2 cellular contexts compared by ENCODE assay signal in the genomic region with DNA sequence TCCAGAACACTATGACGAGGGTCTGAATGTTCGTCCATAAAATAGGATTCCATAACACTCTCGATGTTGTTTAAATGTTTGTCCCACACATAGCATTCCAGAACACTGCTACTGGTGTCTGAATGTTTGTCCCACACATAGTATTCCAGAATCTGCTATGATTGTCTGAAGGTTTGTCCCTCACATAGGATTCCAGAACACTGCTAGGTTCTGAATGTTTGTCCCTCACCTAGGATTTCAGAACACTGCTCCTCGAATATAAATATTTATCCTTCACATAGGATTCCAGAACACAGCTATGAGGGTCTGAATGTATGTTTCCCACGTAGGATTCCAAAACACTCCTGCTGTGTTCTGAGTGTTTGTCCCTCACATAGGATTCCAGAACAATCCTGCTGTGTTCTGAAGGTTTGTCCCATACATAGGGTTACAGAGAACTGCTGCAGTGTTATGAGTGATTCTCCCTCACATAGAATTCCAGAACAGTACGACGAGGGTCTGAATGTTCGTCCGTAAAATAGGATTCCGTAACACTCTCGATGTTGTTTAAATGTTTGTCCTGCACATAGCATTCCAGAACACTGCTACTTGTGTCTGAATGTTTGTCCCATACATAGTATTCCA.
TF ChIP-seq lines count a peak whose summit lies in the region.

No MANE protein-coding gene starts in this region.

TF ChIP-seq in liver, 16 proteins besides CTCF, POLR2A, EP300 and RAD21 (continued from another document):
- TF ChIP-seq, protein P1, sequence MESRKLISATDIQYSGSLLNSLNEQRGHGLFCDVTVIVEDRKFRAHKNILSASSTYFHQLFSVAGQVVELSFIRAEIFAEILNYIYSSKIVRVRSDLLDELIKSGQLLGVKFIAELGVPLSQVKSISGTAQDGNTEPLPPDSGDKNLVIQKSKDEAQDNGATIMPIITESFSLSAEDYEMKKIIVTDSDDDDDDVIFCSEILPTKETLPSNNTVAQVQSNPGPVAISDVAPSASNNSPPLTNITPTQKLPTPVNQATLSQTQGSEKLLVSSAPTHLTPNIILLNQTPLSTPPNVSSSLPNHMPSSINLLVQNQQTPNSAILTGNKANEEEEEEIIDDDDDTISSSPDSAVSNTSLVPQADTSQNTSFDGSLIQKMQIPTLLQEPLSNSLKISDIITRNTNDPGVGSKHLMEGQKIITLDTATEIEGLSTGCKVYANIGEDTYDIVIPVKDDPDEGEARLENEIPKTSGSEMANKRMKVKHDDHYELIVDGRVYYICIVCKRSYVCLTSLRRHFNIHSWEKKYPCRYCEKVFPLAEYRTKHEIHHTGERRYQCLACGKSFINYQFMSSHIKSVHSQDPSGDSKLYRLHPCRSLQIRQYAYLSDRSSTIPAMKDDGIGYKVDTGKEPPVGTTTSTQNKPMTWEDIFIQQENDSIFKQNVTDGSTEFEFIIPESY (IDR thresholded peaks at IDR 0.05): no peak
- TF ChIP-seq, protein P2, sequence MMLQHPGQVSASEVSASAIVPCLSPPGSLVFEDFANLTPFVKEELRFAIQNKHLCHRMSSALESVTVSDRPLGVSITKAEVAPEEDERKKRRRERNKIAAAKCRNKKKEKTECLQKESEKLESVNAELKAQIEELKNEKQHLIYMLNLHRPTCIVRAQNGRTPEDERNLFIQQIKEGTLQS (IDR thresholded peaks at IDR 0.05): no peak
- no peak for TF ChIP-seq HNF4A (conservative IDR thresholded peaks at IDR 0.05)
- TF ChIP-seq FOXA1 (IDR thresholded peaks at IDR 0.05): no peak

TF ChIP-seq in HepG2, 621 proteins besides CTCF, POLR2A, EP300 and RAD21 (continued from another document):
- TF ChIP-seq, protein P3, sequence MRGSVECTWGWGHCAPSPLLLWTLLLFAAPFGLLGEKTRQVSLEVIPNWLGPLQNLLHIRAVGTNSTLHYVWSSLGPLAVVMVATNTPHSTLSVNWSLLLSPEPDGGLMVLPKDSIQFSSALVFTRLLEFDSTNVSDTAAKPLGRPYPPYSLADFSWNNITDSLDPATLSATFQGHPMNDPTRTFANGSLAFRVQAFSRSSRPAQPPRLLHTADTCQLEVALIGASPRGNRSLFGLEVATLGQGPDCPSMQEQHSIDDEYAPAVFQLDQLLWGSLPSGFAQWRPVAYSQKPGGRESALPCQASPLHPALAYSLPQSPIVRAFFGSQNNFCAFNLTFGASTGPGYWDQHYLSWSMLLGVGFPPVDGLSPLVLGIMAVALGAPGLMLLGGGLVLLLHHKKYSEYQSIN (CRISPR knock-in tag; IDR thresholded peaks at IDR 0.05; ENCODE audit: borderline replicate concordance): no peak
- TF ChIP-seq, protein P4, sequence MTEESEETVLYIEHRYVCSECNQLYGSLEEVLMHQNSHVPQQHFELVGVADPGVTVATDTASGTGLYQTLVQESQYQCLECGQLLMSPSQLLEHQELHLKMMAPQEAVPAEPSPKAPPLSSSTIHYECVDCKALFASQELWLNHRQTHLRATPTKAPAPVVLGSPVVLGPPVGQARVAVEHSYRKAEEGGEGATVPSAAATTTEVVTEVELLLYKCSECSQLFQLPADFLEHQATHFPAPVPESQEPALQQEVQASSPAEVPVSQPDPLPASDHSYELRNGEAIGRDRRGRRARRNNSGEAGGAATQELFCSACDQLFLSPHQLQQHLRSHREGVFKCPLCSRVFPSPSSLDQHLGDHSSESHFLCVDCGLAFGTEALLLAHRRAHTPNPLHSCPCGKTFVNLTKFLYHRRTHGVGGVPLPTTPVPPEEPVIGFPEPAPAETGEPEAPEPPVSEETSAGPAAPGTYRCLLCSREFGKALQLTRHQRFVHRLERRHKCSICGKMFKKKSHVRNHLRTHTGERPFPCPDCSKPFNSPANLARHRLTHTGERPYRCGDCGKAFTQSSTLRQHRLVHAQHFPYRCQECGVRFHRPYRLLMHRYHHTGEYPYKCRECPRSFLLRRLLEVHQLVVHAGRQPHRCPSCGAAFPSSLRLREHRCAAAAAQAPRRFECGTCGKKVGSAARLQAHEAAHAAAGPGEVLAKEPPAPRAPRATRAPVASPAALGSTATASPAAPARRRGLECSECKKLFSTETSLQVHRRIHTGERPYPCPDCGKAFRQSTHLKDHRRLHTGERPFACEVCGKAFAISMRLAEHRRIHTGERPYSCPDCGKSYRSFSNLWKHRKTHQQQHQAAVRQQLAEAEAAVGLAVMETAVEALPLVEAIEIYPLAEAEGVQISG (CRISPR knock-in tag; IDR thresholded peaks at IDR 0.05): no peak
- TF ChIP-seq ZNF598 (CRISPR knock-in tag; IDR thresholded peaks at IDR 0.05; ENCODE audit: borderline replicate concordance): no peak
